8 cellular contexts compared by ENCODE assay signal in genomic region chr4:34880246-34880645, GRCh38.
"Had no signal": no experiment of that assay in that cellular context is flagged by ENCODE, and none has a peak within 500 bp of the region (broad histone marks: within the 10 kb centered on the region; RNA-seq: fewer than 3 reads in every experiment).

No MANE protein-coding gene starts in this region.

- H3K4me3 ChIP-seq: GM12878 had no signal

- ATAC-seq: GM12878 had no signal

- DNase-seq: GDM1, GF-D8 had no signal

- FAIRE-seq: G401.6, GM12878, GM12891, GM12892, GM18507, GM19239 had no signal
